ENCODE assay signal across 1 cellular context in the genomic region with DNA sequence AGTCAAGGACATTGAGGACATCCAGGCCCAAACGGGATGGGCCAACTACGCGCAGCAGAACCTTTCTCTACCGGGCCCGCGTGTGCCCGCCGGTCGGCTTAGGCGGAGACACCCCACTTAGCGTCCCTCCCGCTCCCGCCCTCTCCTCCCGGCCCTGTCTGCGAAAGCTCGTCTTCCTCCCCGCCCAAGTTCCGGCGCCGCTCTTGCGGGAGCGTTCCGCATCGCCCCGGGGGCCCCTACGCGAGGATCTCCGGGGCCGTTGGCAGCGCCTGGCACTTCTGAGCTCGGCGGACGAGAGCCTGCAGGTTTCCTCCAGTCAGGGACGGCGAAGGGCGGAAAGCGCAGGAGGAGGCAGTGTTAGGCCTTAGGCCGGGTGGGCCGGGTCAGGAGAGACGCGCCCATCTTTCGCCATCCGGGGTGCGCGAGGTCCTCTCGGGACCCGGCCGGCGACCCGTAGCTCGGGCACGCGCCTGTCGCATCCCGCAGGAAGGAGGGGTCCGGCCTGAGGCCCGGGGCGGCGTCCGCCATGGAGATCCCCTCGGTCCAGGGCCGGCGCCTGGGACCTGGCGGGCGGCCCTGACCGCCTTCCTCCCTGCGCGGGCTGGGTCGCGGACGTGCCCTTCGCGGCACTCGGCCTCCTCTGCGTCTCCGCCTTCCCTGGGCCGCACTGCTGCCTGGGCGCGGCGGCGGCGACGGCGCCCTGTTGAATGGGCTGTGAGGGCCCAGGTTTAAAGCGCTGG.
TF ChIP-seq lines count a peak whose summit lies in the region.

A gene (plus strand): TSS at position 141 of the 740 bp plus-strand sequence. CDS start 673 bp downstream, outside the sequence.

TF ChIP-seq in HEK293, 187 proteins besides CTCF, POLR2A, EP300 and RAD21 (continued from another document and continues in another):
- TF ChIP-seq, protein P1, sequence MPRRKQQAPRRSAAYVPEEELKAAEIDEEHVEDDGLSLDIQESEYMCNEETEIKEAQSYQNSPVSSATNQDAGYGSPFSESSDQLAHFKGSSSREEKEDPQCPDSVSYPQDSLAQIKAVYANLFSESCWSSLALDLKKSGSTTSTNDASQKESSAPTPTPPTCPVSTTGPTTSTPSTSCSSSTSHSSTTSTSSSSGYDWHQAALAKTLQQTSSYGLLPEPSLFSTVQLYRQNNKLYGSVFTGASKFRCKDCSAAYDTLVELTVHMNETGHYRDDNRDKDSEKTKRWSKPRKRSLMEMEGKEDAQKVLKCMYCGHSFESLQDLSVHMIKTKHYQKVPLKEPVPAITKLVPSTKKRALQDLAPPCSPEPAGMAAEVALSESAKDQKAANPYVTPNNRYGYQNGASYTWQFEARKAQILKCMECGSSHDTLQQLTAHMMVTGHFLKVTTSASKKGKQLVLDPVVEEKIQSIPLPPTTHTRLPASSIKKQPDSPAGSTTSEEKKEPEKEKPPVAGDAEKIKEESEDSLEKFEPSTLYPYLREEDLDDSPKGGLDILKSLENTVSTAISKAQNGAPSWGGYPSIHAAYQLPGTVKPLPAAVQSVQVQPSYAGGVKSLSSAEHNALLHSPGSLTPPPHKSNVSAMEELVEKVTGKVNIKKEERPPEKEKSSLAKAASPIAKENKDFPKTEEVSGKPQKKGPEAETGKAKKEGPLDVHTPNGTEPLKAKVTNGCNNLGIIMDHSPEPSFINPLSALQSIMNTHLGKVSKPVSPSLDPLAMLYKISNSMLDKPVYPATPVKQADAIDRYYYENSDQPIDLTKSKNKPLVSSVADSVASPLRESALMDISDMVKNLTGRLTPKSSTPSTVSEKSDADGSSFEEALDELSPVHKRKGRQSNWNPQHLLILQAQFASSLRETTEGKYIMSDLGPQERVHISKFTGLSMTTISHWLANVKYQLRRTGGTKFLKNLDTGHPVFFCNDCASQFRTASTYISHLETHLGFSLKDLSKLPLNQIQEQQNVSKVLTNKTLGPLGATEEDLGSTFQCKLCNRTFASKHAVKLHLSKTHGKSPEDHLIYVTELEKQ (tag by site-specific recombination; IDR thresholded peaks at IDR 0.05; ENCODE audit: borderline replicate concordance), result peak; percentile 48; the same call in 1 of the 2 replicates
- TF ChIP-seq ZNF391 (tag by site-specific recombination; IDR thresholded peaks at IDR 0.05; ENCODE audit: borderline replicate concordance, low read depth) (peak; percentile 98), ZNF248 (tag by site-specific recombination; IDR thresholded peaks at IDR 0.05) (no peak), SCRT2 (tag by site-specific recombination; IDR thresholded peaks at IDR 0.05) (peak; percentile 99), SALL2 (tag by site-specific recombination; IDR thresholded peaks at IDR 0.05; ENCODE audit: borderline replicate concordance) (peak; percentile 86; the same call in 1 of the 2 replicates), ZSCAN23 (tag by site-specific recombination; IDR thresholded peaks at IDR 0.05) (peak; percentile 99), ZBTB17 (tag by site-specific recombination; IDR thresholded peaks at IDR 0.05) (peak; percentile 86), ZNF626 (tag by site-specific recombination; IDR thresholded peaks at IDR 0.05) (no peak), ZNF37A (tag by site-specific recombination; IDR thresholded peaks at IDR 0.05) (no peak), ZNF473 (tag by site-specific recombination; IDR thresholded peaks at IDR 0.05) (peak; percentile 41; the same call in 1 of the 2 replicates), ZNF239 (tag by site-specific recombination; IDR thresholded peaks at IDR 0.05) (peak; percentile 81; the same call in 1 of the 2 replicates), KLF9 (tag by site-specific recombination; IDR thresholded peaks at IDR 0.05; ENCODE audit: low read depth) (peak; percentile 94), ZNF555 (tag by site-specific recombination; conservative IDR thresholded peaks at IDR 0.05) (no peak), ZNF561 (tag by site-specific recombination; IDR thresholded peaks at IDR 0.05; ENCODE audit: borderline replicate concordance) (peak; percentile 89), ZNF23 (tag by site-specific recombination; IDR thresholded peaks at IDR 0.05; ENCODE audit: borderline replicate concordance) (no peak), ZNF658 (tag by site-specific recombination; IDR thresholded peaks at IDR 0.05) (no peak), KLF8 (tag by site-specific recombination; IDR thresholded peaks at IDR 0.05) (peak; percentile 100), ZNF324 (tag by site-specific recombination; IDR thresholded peaks at IDR 0.05) (peak; percentile 99), ZBTB8A (tag by site-specific recombination; IDR thresholded peaks at IDR 0.05) (peak; percentile 96), MEIS1 (CRISPR knock-in tag; IDR thresholded peaks at IDR 0.05; ENCODE audit: borderline replicate concordance) (no peak), YY1 (tag by site-specific recombination; IDR thresholded peaks at IDR 0.05) (peak; percentile 87), ZNF514 (tag by site-specific recombination; IDR thresholded peaks at IDR 0.05) (no peak), ZNF426 (tag by site-specific recombination; IDR thresholded peaks at IDR 0.05) (no peak), ZNF140 (tag by site-specific recombination; IDR thresholded peaks at IDR 0.05) (no peak), ZNF560 (tag by site-specific recombination; IDR thresholded peaks at IDR 0.05; ENCODE audit: borderline replicate concordance) (no peak), ZNF112 (tag by site-specific recombination; IDR thresholded peaks at IDR 0.05) (no peak), ZNF202 (tag by site-specific recombination; IDR thresholded peaks at IDR 0.05; ENCODE audit: borderline replicate concordance) (no peak), GLI4 (tag by site-specific recombination; IDR thresholded peaks at IDR 0.05) (peak; percentile 98), ZNF169 (tag by site-specific recombination; IDR thresholded peaks at IDR 0.05) (no peak), ZNF311 (tag by site-specific recombination; IDR thresholded peaks at IDR 0.05; ENCODE audit: borderline replicate concordance) (no peak), ZEB2 (tag by site-specific recombination; IDR thresholded peaks at IDR 0.05) (peak; percentile 98), PRDM1 (tag by site-specific recombination; IDR thresholded peaks at IDR 0.05) (no peak)
- TF ChIP-seq, protein P2, sequence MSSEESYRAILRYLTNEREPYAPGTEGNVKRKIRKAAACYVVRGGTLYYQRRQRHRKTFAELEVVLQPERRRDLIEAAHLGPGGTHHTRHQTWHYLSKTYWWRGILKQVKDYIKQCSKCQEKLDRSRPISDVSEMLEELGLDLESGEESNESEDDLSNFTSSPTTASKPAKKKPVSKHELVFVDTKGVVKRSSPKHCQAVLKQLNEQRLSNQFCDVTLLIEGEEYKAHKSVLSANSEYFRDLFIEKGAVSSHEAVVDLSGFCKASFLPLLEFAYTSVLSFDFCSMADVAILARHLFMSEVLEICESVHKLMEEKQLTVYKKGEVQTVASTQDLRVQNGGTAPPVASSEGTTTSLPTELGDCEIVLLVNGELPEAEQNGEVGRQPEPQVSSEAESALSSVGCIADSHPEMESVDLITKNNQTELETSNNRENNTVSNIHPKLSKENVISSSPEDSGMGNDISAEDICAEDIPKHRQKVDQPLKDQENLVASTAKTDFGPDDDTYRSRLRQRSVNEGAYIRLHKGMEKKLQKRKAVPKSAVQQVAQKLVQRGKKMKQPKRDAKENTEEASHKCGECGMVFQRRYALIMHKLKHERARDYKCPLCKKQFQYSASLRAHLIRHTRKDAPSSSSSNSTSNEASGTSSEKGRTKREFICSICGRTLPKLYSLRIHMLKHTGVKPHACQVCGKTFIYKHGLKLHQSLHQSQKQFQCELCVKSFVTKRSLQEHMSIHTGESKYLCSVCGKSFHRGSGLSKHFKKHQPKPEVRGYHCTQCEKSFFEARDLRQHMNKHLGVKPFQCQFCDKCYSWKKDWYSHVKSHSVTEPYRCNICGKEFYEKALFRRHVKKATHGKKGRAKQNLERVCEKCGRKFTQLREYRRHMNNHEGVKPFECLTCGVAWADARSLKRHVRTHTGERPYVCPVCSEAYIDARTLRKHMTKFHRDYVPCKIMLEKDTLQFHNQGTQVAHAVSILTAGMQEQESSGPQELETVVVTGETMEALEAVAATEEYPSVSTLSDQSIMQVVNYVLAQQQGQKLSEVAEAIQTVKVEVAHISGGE (tag by site-specific recombination; conservative IDR thresholded peaks at IDR 0.05; ENCODE audit: low read depth), result peak; percentile 100
- TF ChIP-seq, protein P3, sequence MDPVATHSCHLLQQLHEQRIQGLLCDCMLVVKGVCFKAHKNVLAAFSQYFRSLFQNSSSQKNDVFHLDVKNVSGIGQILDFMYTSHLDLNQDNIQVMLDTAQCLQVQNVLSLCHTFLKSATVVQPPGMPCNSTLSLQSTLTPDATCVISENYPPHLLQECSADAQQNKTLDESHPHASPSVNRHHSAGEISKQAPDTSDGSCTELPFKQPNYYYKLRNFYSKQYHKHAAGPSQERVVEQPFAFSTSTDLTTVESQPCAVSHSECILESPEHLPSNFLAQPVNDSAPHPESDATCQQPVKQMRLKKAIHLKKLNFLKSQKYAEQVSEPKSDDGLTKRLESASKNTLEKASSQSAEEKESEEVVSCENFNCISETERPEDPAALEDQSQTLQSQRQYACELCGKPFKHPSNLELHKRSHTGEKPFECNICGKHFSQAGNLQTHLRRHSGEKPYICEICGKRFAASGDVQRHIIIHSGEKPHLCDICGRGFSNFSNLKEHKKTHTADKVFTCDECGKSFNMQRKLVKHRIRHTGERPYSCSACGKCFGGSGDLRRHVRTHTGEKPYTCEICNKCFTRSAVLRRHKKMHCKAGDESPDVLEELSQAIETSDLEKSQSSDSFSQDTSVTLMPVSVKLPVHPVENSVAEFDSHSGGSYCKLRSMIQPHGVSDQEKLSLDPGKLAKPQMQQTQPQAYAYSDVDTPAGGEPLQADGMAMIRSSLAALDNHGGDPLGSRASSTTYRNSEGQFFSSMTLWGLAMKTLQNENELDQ (tag by site-specific recombination; IDR thresholded peaks at IDR 0.05; ENCODE audit: low read depth), result no peak
- TF ChIP-seq, protein P4, sequence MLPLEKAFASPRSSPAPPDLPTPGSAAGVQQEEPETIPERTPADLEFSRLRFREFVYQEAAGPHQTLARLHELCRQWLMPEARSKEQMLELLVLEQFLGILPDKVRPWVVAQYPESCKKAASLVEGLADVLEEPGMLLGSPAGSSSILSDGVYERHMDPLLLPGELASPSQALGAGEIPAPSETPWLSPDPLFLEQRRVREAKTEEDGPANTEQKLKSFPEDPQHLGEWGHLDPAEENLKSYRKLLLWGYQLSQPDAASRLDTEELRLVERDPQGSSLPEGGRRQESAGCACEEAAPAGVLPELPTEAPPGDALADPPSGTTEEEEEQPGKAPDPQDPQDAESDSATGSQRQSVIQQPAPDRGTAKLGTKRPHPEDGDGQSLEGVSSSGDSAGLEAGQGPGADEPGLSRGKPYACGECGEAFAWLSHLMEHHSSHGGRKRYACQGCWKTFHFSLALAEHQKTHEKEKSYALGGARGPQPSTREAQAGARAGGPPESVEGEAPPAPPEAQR (tag by site-specific recombination; IDR thresholded peaks at IDR 0.05), result peak; percentile 74; the same call in 1 of the 2 replicates
- TF ChIP-seq, protein P5, sequence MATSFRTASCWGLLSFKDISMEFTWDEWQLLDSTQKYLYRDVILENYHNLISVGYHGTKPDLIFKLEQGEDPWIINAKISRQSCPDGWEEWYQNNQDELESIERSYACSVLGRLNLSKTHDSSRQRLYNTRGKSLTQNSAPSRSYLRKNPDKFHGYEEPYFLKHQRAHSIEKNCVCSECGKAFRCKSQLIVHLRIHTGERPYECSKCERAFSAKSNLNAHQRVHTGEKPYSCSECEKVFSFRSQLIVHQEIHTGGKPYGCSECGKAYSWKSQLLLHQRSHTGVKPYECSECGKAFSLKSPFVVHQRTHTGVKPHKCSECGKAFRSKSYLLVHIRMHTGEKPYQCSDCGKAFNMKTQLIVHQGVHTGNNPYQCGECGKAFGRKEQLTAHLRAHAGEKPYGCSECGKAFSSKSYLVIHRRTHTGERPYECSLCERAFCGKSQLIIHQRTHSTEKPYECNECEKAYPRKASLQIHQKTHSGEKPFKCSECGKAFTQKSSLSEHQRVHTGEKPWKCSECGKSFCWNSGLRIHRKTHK (tag by site-specific recombination; IDR thresholded peaks at IDR 0.05), result no peak
- TF ChIP-seq, protein P6, sequence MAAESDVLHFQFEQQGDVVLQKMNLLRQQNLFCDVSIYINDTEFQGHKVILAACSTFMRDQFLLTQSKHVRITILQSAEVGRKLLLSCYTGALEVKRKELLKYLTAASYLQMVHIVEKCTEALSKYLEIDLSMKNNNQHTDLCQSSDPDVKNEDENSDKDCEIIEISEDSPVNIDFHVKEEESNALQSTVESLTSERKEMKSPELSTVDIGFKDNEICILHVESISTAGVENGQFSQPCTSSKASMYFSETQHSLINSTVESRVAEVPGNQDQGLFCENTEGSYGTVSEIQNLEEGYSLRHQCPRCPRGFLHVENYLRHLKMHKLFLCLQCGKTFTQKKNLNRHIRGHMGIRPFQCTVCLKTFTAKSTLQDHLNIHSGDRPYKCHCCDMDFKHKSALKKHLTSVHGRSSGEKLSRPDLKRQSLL (tag by site-specific recombination; IDR thresholded peaks at IDR 0.05), result peak; percentile 46; the same call in 1 of the 2 replicates
- TF ChIP-seq, protein P7, sequence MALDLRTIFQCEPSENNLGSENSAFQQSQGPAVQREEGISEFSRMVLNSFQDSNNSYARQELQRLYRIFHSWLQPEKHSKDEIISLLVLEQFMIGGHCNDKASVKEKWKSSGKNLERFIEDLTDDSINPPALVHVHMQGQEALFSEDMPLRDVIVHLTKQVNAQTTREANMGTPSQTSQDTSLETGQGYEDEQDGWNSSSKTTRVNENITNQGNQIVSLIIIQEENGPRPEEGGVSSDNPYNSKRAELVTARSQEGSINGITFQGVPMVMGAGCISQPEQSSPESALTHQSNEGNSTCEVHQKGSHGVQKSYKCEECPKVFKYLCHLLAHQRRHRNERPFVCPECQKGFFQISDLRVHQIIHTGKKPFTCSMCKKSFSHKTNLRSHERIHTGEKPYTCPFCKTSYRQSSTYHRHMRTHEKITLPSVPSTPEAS (tag by site-specific recombination; IDR thresholded peaks at IDR 0.05), result peak; percentile 75
- TF ChIP-seq, protein P8, sequence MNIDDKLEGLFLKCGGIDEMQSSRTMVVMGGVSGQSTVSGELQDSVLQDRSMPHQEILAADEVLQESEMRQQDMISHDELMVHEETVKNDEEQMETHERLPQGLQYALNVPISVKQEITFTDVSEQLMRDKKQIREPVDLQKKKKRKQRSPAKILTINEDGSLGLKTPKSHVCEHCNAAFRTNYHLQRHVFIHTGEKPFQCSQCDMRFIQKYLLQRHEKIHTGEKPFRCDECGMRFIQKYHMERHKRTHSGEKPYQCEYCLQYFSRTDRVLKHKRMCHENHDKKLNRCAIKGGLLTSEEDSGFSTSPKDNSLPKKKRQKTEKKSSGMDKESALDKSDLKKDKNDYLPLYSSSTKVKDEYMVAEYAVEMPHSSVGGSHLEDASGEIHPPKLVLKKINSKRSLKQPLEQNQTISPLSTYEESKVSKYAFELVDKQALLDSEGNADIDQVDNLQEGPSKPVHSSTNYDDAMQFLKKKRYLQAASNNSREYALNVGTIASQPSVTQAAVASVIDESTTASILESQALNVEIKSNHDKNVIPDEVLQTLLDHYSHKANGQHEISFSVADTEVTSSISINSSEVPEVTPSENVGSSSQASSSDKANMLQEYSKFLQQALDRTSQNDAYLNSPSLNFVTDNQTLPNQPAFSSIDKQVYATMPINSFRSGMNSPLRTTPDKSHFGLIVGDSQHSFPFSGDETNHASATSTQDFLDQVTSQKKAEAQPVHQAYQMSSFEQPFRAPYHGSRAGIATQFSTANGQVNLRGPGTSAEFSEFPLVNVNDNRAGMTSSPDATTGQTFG (tag by site-specific recombination; IDR thresholded peaks at IDR 0.05; ENCODE audit: borderline replicate concordance), result peak; percentile 76; the same call in 1 of the 2 replicates
